8 cellular contexts compared by ENCODE assay signal in the genomic region with DNA sequence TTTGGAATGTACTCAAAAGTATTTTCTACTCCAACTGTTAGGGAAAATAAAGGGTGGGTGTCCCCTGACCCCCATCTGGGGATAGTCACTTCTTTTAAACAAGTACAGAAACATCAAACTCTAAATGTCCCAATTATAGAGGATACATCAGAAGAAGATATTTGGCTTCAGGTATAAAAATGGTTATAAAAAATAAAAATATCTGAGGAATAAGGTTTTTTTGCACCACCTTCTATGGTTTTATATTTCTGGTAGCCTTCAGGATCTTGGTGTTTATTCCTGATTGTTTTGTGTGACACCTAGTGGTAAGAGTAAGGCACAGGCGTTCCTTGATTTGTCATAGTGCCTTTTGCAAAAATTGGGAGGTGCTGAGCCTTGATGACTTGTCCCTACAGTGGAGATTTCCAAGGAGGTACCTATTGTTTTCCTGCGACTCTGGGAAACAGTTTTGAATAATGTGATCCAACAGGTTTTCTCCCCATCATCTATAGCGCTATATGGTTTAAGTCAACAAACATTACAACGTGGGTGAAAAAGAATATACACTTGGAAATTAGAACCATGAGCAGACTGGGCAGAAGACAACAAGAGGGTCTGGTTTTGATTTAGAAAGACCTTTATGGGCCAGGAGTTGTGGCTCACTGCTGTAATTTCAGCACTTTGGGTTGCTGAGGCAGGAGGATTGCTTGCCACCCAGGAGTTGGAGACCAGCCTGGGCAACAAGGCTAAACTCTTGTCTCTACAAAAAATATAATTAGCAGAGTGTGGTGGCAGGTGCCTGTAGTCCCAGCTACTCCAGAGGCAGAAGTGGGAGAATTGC. TPM values are rescaled to one million over a fixed set of nuclear protein-coding genes. Genes with fewer than 3 reads are reported as not detected.
A peak's percentile ranks its signal among the peaks of the same experiment; 100 is the strongest.
DNase-seq lines count a peak whose midpoint lies in the region; ATAC-seq, FAIRE-seq and TF ChIP-seq lines count a peak whose summit lies in the region.

No MANE protein-coding gene starts in this region.

- no peaks in the 10 kb centered on the region for H3K27me3 ChIP-seq in K562 (ENCODE audit: control insufficient read depth in 2 of 2, insufficient read depth in 2 of 2, low read length in 2 of 2)
- no peaks in the 10 kb centered on the region for H3K27me3 ChIP-seq in left lung
- no peaks in the 10 kb centered on the region for H3K27me3 ChIP-seq in upper lobe of right lung

- H3K36me3 ChIP-seq in K562 (ENCODE audit: control insufficient read depth, insufficient read depth, low read length) (peaks cover 17% of the 10 kb centered on the region; the same call in 2 of the 3 replicates), left lung (peaks cover 12 to 17% of the 10 kb centered on the region in 2 donors), upper lobe of right lung (peaks cover 16% of the 10 kb centered on the region)

- H3K79me2 ChIP-seq in K562 (ENCODE audit: control insufficient read depth, insufficient read depth, low read length): peaks cover 29% of the 10 kb centered on the region

- intact Hi-C loops in K562 (cut with micrococcal nuclease) (loop anchor here (1.0 to 10.0 kb wide), 3 partner anchors 178 to 362 kb away; a partner anchor contains a TSS), left lung (cut with DNase I) (loop anchor here in 1 of 2 donors (10.0 kb wide), 1 partner anchor 192 kb away; no protein-coding TSS in a partner anchor), upper lobe of right lung (cut with DNase I) (loop anchor here (10.0 kb wide), 1 partner anchor 112 kb away; a partner anchor contains a TSS)

- TF ChIP-seq POLR2A in K562 (conservative IDR thresholded peaks at IDR 0.05): no peak

- H3K4me1 ChIP-seq in K562 (replicated peaks in 1 of 2; ENCODE audit: control insufficient read depth in 2 of 2, insufficient read depth in 2 of 2, low read length in 2 of 2) (peaks cover 17 to 23% of the 10 kb centered on the region in 2 experiments), left lung (peaks cover 22 to 24% of the 10 kb centered on the region in 2 donors), upper lobe of right lung (peaks cover 21% of the 10 kb centered on the region)

- TF ChIP-seq RAD21 in K562 (CRISPR knock-in tag; conservative IDR thresholded peaks at IDR 0.05 in 1 of 2, IDR thresholded peaks at IDR 0.05 in 1 of 2): peak; percentile 79 to 88

- no peaks in the 10 kb centered on the region for H4K20me1 ChIP-seq in K562 (replicated peaks; ENCODE audit: control insufficient read depth, insufficient read depth, low read length)

- no peak overlapping the region for H3K4me2 ChIP-seq in K562 (ENCODE audit: insufficient read depth, low read length)

- in situ Hi-C loops in K562 (cut with MboI): loop anchor here (5.0 to 25.0 kb wide), 5 partner anchors 165 to 1070 kb away; no protein-coding TSS in a partner anchor

- no TSS peak for BruUV-seq in K562 (replicated peaks; lab: Mats Ljungman, UMichigan)

- FAIRE-seq in K562 (lab: Jason Lieb, UNC): peak; percentile 86

- no peaks in the 10 kb centered on the region for H3K9me1 ChIP-seq in K562 (ENCODE audit: control insufficient read depth, insufficient read depth, low read length)

- peak; percentile 56 to 83 (median 58) for TF ChIP-seq CTCF in K562 (IDR thresholded peaks at IDR 0.05 in 2 of 3, conservative IDR thresholded peaks at IDR 0.05 in 1 of 3; ENCODE audit: insufficient read depth in 2 of 3, low read depth in 1 of 3, low read length in 3 of 3)
- TF ChIP-seq CTCF in left lung (IDR thresholded peaks at IDR 0.05): peak; percentile 75 to 82
- TF ChIP-seq CTCF in upper lobe of right lung (IDR thresholded peaks at IDR 0.05): peak; percentile 86

- H3K36me3 Mint-ChIP-seq in activated naive CD4-positive, alpha-beta T cell treated with anti-CD3 and anti-CD28 coated beads, Interleukin-2, amount 50 U/mL, for 72 hours: peaks cover 17% of the 10 kb centered on the region in 2 donors

- H3K9me3 ChIP-seq in K562 (replicated peaks; ENCODE audit: control insufficient read depth, insufficient read depth, low read depth, low read length): no peaks in the 10 kb centered on the region
- no peaks in the 10 kb centered on the region for H3K9me3 ChIP-seq in left lung
- no peaks in the 10 kb centered on the region for H3K9me3 ChIP-seq in upper lobe of right lung

- no peaks in the 10 kb centered on the region for H3K9me3 Mint-ChIP-seq in activated naive CD4-positive, alpha-beta T cell treated with anti-CD3 and anti-CD28 coated beads, Interleukin-2, amount 50 U/mL, for 72 hours

- WGBS in K562 (ENCODE audit: insufficient coverage, low coverage, missing lambda C conversion rate): 15% methylated on average over 4 of the region's 4 CpGs

- ATAC-seq in K562: peak; percentile 17; the same call in 1 of the 3 replicates
- ATAC-seq in left lung: peak; percentile 10
- ATAC-seq in upper lobe of right lung: no peak
- ATAC-seq in activated naive CD4-positive, alpha-beta T cell treated with anti-CD3 and anti-CD28 coated beads, Interleukin-2, amount 50 U/mL, for 72 hours: no peak

- no peak for TF ChIP-seq EP300 in K562 (IDR thresholded peaks at IDR 0.05; ENCODE audit: low read length)

- no peak overlapping the region for H2AFZ ChIP-seq in K562 (ENCODE audit: low read depth, low read length)

- CTCF ChIA-PET in K562 (lab: Yijun Ruan, JAX; ENCODE audit: low intra/inter-chr PET ratio): interaction anchor here (0.6 to 2.0 kb wide), 6 partner anchors 140 to 266 kb away, joined by 3 to 13 read pairs (median 4); no protein-coding TSS in a partner anchor

- no peak overlapping the region for H3K27ac Mint-ChIP-seq in activated naive CD4-positive, alpha-beta T cell treated with anti-CD3 and anti-CD28 coated beads, Interleukin-2, amount 50 U/mL, for 72 hours

- no peak overlapping the region for H3K27ac ChIP-seq in K562 (ENCODE audit: extremely low read depth, low read depth, low read length)
- H3K27ac ChIP-seq in left lung: peak overlapping the region; percentile 29 to 99
- peak overlapping the region; percentile 17 for H3K27ac ChIP-seq in upper lobe of right lung

- peak; percentile 18 for DNase-seq in COLO668 (lab: John Stamatoyannopoulos, UW; ENCODE audit: unreplicated experiment)
- peak; percentile 72 for DNase-seq in HCEC 1CT
- DNase-seq in NCI-H526 (lab: John Stamatoyannopoulos, UW): peak; percentile 47 to 73
- DNase-seq in K562 (ENCODE audit: extremely low read depth in 1 of 4, low spot score in 3 of 4): peak; percentile 52 to 65 (median 54)
- DNase-seq in left lung: no peak
- DNase-seq in upper lobe of right lung: no peak
- no peak for DNase-seq in stimulated activated CD4-positive, alpha-beta T cell treated with anti-CD3 and anti-CD28 coated beads, Interleukin-1b, Interleukin-23, amount 100 ng/mL, for 48 hours
- no peak for DNase-seq in activated naive CD4-positive, alpha-beta T cell treated with anti-CD3 and anti-CD28 coated beads, Interleukin-2, amount 50 U/mL, for 72 hours (ENCODE audit: low spot score in 2 of 2)

- POLR2A ChIA-PET in K562 (lab: Yijun Ruan, JAX): no interaction called here

- H3K9ac ChIP-seq in K562 (ENCODE audit: insufficient read depth in 1 of 2, low read depth in 2 of 2, low read length in 2 of 2): no peak overlapping the region

- no peak overlapping the region for H3K4me3 ChIP-seq in K562
- H3K4me3 ChIP-seq in left lung: peak overlapping the region in 1 of 2 donors; percentile 100
- H3K4me3 ChIP-seq in upper lobe of right lung: no peak overlapping the region

TF ChIP-seq in K562, 482 proteins besides CTCF, POLR2A, EP300 and RAD21 (continues in another document):
- TF ChIP-seq, protein P1, sequence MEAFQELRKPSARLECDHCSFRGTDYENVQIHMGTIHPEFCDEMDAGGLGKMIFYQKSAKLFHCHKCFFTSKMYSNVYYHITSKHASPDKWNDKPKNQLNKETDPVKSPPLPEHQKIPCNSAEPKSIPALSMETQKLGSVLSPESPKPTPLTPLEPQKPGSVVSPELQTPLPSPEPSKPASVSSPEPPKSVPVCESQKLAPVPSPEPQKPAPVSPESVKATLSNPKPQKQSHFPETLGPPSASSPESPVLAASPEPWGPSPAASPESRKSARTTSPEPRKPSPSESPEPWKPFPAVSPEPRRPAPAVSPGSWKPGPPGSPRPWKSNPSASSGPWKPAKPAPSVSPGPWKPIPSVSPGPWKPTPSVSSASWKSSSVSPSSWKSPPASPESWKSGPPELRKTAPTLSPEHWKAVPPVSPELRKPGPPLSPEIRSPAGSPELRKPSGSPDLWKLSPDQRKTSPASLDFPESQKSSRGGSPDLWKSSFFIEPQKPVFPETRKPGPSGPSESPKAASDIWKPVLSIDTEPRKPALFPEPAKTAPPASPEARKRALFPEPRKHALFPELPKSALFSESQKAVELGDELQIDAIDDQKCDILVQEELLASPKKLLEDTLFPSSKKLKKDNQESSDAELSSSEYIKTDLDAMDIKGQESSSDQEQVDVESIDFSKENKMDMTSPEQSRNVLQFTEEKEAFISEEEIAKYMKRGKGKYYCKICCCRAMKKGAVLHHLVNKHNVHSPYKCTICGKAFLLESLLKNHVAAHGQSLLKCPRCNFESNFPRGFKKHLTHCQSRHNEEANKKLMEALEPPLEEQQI (IDR thresholded peaks at IDR 0.05): no peak

RNA-seq across cellular contexts. Expression of a gene that starts 2.5 kb away (rescaled TPM):
- 39.0 and 119 TPM in 2 replicates for total RNA-seq in K562 (2011; cell fraction: chromatin; rRNA removed; ENCODE audit: low replicate concordance)
- total RNA-seq in K562 (2011; cell fraction: nucleolus; rRNA removed): 77.4 and 121 TPM in 2 replicates
- total RNA-seq in K562 (2011; cell fraction: nucleoplasm; rRNA removed): 50.6 and 60.0 TPM in 2 replicates
- 20.9 and 39.6 TPM in 2 replicates for total RNA-seq in K562 (2014; rRNA removed)
- 16.7 and 17.7 TPM in 2 replicates for total RNA-seq in K562 (2014; rRNA removed; fragmentation: Illumina TruSeq; extraction: Trizol)
- total RNA-seq in K562 (2015; rRNA removed; fragmentation: Illumina TruSeq; extraction: Trizol): 31.8 and 34.5 TPM in 2 replicates
- 21.3 and 22.7 TPM in 2 replicates for total RNA-seq in K562 (2021)
- 15.0 and 23.8 TPM in 2 replicates for polyA plus RNA-seq in K562 (2011; rRNA removed)
- polyA plus RNA-seq in K562 (2011; cell fraction: cytosol; rRNA removed): 17.5 and 26.1 TPM in 2 replicates
- 75.3 and 106 TPM in 2 replicates for polyA plus RNA-seq in K562 (2011; cell fraction: nucleus; rRNA removed)
- 23.5 and 32.0 TPM in 2 replicates for polyA plus RNA-seq in K562 (2012)
- polyA plus RNA-seq in K562 (2014; fragmentation: Illumina TruSeq; extraction: Trizol): 23.8 and 24.4 TPM in 2 replicates
- 1 to 10 TPM; 6.9 to 8.8 TPM for polyA plus RNA-seq in K562 (2014; fragmentation: Nextera tagmentation; extraction: Ambion mirVana)
- 15.3 and 18.2 TPM in 2 replicates for polyA plus RNA-seq in K562 (2014; rRNA removed)
- 19.5 and 24.3 TPM in 2 replicates for polyA minus RNA-seq in K562 (2011; rRNA and poly(A)+ RNA removed)
- polyA minus RNA-seq in K562 (2011; cell fraction: cytosol; rRNA and poly(A)+ RNA removed): 17.6 and 21.0 TPM in 2 replicates
- polyA minus RNA-seq in K562 (2011; cell fraction: nucleus; rRNA and poly(A)+ RNA removed): 67.9 and 90.0 TPM in 2 replicates
- 100 to 1,000 TPM; 133 to 348 TPM for total RNA-seq in left lung
- 361 TPM for total RNA-seq in upper lobe of right lung
- total RNA-seq in activated naive CD4-positive, alpha-beta T cell treated with anti-CD3 and anti-CD28 coated beads, Interleukin-2, amount 50 U/mL, for 72 hours: 100 to 1,000 TPM; 150 to 303 TPM

Comparison
In these comparisons a context has a peak if more than half of its experiments do, and no peak if none do; other contexts are left out.
1. DNase-seq: peak in COLO668 (single experiment), HCEC 1CT (single experiment), NCI-H526 (2 of 2) and K562 (4 of 4); none in left lung (0 of 2), upper lobe of right lung (single experiment), stimulated activated CD4-positive, alpha-beta T cell treated with anti-CD3 and anti-CD28 coated beads, Interleukin-1b, Interleukin-23, amount 100 ng/mL, for 48 hours (single experiment) and activated naive CD4-positive, alpha-beta T cell treated with anti-CD3 and anti-CD28 coated beads, Interleukin-2, amount 50 U/mL, for 72 hours (0 of 2).
2. ATAC-seq: peak in K562 (single experiment) and left lung (single experiment); none in upper lobe of right lung (single experiment) and activated naive CD4-positive, alpha-beta T cell treated with anti-CD3 and anti-CD28 coated beads, Interleukin-2, amount 50 U/mL, for 72 hours (0 of 2).
3. Peak in every context shown above with its lines, with median percentiles within 50 percentile points of each other: CTCF ChIP-seq.